ENCODE assay signal across 8 cellular contexts in the genomic region with DNA sequence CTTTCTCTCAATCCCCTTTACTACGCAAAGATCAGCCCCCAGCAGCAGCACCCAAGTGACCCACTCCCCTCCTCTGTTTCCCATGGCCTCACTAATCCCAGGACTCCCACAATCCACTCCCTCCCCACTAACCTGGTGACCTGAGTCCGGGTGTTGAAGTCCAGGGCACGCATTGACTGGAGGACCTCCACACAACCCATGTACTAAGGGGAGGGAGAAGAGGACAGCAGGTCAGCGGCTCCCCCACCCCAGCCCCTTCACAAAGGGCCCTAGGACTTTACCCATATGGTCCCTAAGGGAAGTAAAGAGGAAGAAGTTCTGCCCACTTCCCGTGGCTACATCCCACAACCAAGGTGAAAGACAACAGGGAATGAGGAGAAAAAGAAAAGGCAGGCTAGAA. TPM values are rescaled to one million over a fixed set of nuclear protein-coding genes. Genes with fewer than 3 reads are reported as not detected.
A peak's percentile ranks its signal among the peaks of the same experiment; 100 is the strongest.
DNase-seq lines count a peak whose midpoint lies in the region; ATAC-seq and TF ChIP-seq lines count a peak whose summit lies in the region.

No MANE protein-coding gene starts in this region.

- intact Hi-C loops in activated CD4-positive, alpha-beta memory T cell treated with anti-CD3 and anti-CD28 coated beads for 36 hours (cut with micrococcal nuclease): no loop called here

- peak overlapping the region; percentile 99; the same call in 1 of the 2 replicates for H3K27ac ChIP-seq in GM23248

- POLR2A ChIA-PET in activated CD4-positive, alpha-beta memory T cell treated with anti-CD3 and anti-CD28 coated beads for 36 hours (lab: Charles Lee): no interaction called here

- H3K36me3 ChIP-seq in GM23248 (ENCODE audit: low read depth): peaks cover 26% of the 10 kb centered on the region

- no peaks in the 10 kb centered on the region for H3K9me3 ChIP-seq in GM23248 (ENCODE audit: low read depth)

- TF ChIP-seq CTCF in foreskin fibroblast (IDR thresholded peaks at IDR 0.05; ENCODE audit: low read depth, low read length) (no peak), chondrocyte (IDR thresholded peaks at IDR 0.05) (no peak)

- no peaks in the 10 kb centered on the region for H3K9me2 ChIP-seq in GM23248 (ENCODE audit: insufficient read depth)

- CTCF ChIA-PET in activated CD4-positive, alpha-beta memory T cell treated with anti-CD3 and anti-CD28 coated beads for 36 hours (lab: Charles Lee): interaction anchor here (0.9 to 12.9 kb wide), 3 partner anchors 25 to 92 kb away, joined by 3 to 80 read pairs (median 5); no protein-coding TSS in a partner anchor

- peaks cover 31% of the 10 kb centered on the region for H3K4me1 Mint-ChIP-seq in activated CD4-positive, alpha-beta memory T cell treated with anti-CD3 and anti-CD28 coated beads for 36 hours (ENCODE audit: low read depth)
- H3K4me1 Mint-ChIP-seq in chondrocyte (ENCODE audit: low read depth): peaks cover 52% of the 10 kb centered on the region

- peaks cover 52% of the 10 kb centered on the region for H3F3A ChIP-seq in GM23248 (ENCODE audit: insufficient read depth)

- no peak for DNase-seq in GM23248
- DNase-seq in activated CD4-positive, alpha-beta memory T cell treated with anti-CD3 and anti-CD28 coated beads for 36 hours: no peak
- DNase-seq in foreskin fibroblast: no peak
- no peak for DNase-seq in skeletal muscle cell (ENCODE audit: low read depth)
- DNase-seq in chondrocyte (ENCODE audit: low spot score): no peak
- DNase-seq in activated CD4-positive, CD25-positive, alpha-beta regulatory T cell treated with anti-CD3 and anti-CD28 coated beads, Interleukin-2, amount 50 U/mL, for 72 hours: no peak
- no peak for DNase-seq in inferior parietal cortex (ENCODE audit: extremely low spot score)

- in situ Hi-C loops in GM23248 (cut with MboI): no loop called here

- peaks cover 64% of the 10 kb centered on the region for H3K79me2 ChIP-seq in GM23248 (ENCODE audit: insufficient read depth)

- no peak overlapping the region for H2AFZ ChIP-seq in GM23248

- no peak overlapping the region for H3K4me3 Mint-ChIP-seq in activated CD4-positive, alpha-beta memory T cell treated with anti-CD3 and anti-CD28 coated beads for 36 hours
- H3K4me3 Mint-ChIP-seq in chondrocyte (ENCODE audit: unreplicated experiment): no peak overlapping the region

- H3K4me1 ChIP-seq in GM23248 (ENCODE audit: insufficient read depth): peaks cover 30% of the 10 kb centered on the region

- 32 to 45% methylated on average over 5 of the region's 5 CpGs for WGBS in GM23248 (ENCODE audit: low coverage in 1 of 2, low lambda C conversion rate in 2 of 2, missing lambda C conversion rate in 2 of 2), 2 experiments

- peak overlapping the region; percentile 28 for H3K27ac Mint-ChIP-seq in activated CD4-positive, alpha-beta memory T cell treated with anti-CD3 and anti-CD28 coated beads for 36 hours
- no peak overlapping the region for H3K27ac Mint-ChIP-seq in chondrocyte (ENCODE audit: unreplicated experiment)

- peaks cover 9% of the 10 kb centered on the region for H3K36me3 Mint-ChIP-seq in activated CD4-positive, alpha-beta memory T cell treated with anti-CD3 and anti-CD28 coated beads for 36 hours
- peaks cover 15% of the 10 kb centered on the region for H3K36me3 Mint-ChIP-seq in chondrocyte (ENCODE audit: low read depth)

- no peaks in the 10 kb centered on the region for H3K9me3 Mint-ChIP-seq in activated CD4-positive, alpha-beta memory T cell treated with anti-CD3 and anti-CD28 coated beads for 36 hours
- no peaks in the 10 kb centered on the region for H3K9me3 Mint-ChIP-seq in chondrocyte (ENCODE audit: low read depth)

- H3K27me3 Mint-ChIP-seq in activated CD4-positive, alpha-beta memory T cell treated with anti-CD3 and anti-CD28 coated beads for 36 hours: no peaks in the 10 kb centered on the region
- H3K27me3 Mint-ChIP-seq in chondrocyte (ENCODE audit: low read depth): no peaks in the 10 kb centered on the region

- ATAC-seq in HG03442 (IDR thresholded peaks at IDR 0.05; ENCODE audit: unreplicated experiment): no peak

- H4K20me1 ChIP-seq in GM23248 (ENCODE audit: insufficient read depth): no peaks in the 10 kb centered on the region

- H3K27me3 ChIP-seq in GM23248 (replicated peaks; ENCODE audit: insufficient read depth): no peaks in the 10 kb centered on the region

- peak overlapping the region; percentile 82 for H3K4me3 ChIP-seq in GM23248
- H3K4me3 ChIP-seq in foreskin fibroblast (ENCODE audit: low read depth in 1 of 2, low read length in 2 of 2): peak overlapping the region; percentile 63 to 82
- H3K4me3 ChIP-seq in skeletal muscle cell (ENCODE audit: low read depth, low read length): peak overlapping the region; percentile 94

- peak overlapping the region; percentile 98 for H3K9ac ChIP-seq in GM23248

- peak overlapping the region; percentile 96 for H3K4me2 ChIP-seq in GM23248 (ENCODE audit: unreplicated experiment)

RNA-seq across cellular contexts. Expression of gene SHC1, which starts 1.3 kb away (rescaled TPM):
- 295 and 319 TPM in 2 replicates for total RNA-seq in GM23248 (2014; rRNA removed; shearing (Covaris generic))
- 275 and 278 TPM in 2 replicates for polyA plus RNA-seq in GM23248 (2016; fragmentation: Nextera tagmentation; extraction: Ambion mirVana)
- 10 to 100 TPM; 43.4 to 46.5 TPM for total RNA-seq in activated CD4-positive, alpha-beta memory T cell treated with anti-CD3 and anti-CD28 coated beads for 36 hours
- total RNA-seq in chondrocyte: 251 to 316 TPM (median 256 TPM) in 3 replicates

RNA-seq across cellular contexts. Expression of gene CKS1B, which starts 5.2 kb away (rescaled TPM):
- 45.6 and 50.3 TPM in 2 replicates for total RNA-seq in GM23248 (2014; rRNA removed; shearing (Covaris generic))
- polyA plus RNA-seq in GM23248 (2016; fragmentation: Nextera tagmentation; extraction: Ambion mirVana): 113 and 119 TPM in 2 replicates
- total RNA-seq in activated CD4-positive, alpha-beta memory T cell treated with anti-CD3 and anti-CD28 coated beads for 36 hours: 100 to 1,000 TPM; 197 to 205 TPM
- 23.2 to 34.0 TPM (median 26.8 TPM) in 3 replicates for total RNA-seq in chondrocyte

RNA-seq across cellular contexts. Expression of gene PYGO2, which starts 7.7 kb away (rescaled TPM):
- 13.2 and 14.9 TPM in 2 replicates for total RNA-seq in GM23248 (2014; rRNA removed; shearing (Covaris generic))
- polyA plus RNA-seq in GM23248 (2016; fragmentation: Nextera tagmentation; extraction: Ambion mirVana): 14.7 and 15.4 TPM in 2 replicates
- 10 to 100 TPM; 31.5 to 32.4 TPM for total RNA-seq in activated CD4-positive, alpha-beta memory T cell treated with anti-CD3 and anti-CD28 coated beads for 36 hours
- total RNA-seq in chondrocyte: 23.2 to 27.2 TPM (median 24.0 TPM) in 3 replicates

RNA-seq across cellular contexts. Expression of gene PBXIP1, which starts 13.3 kb away (rescaled TPM):
- 70.4 and 72.2 TPM in 2 replicates for total RNA-seq in GM23248 (2014; rRNA removed; shearing (Covaris generic))
- polyA plus RNA-seq in GM23248 (2016; fragmentation: Nextera tagmentation; extraction: Ambion mirVana): 25.9 and 26.4 TPM in 2 replicates
- 10 to 100 TPM; 55.9 to 57.3 TPM for total RNA-seq in activated CD4-positive, alpha-beta memory T cell treated with anti-CD3 and anti-CD28 coated beads for 36 hours
- 47.1 to 60.2 TPM (median 57.1 TPM) in 3 replicates for total RNA-seq in chondrocyte

RNA-seq across cellular contexts. Expression of gene FLAD1, which starts 13.9 kb away (rescaled TPM):
- 15.6 and 21.3 TPM in 2 replicates for total RNA-seq in GM23248 (2014; rRNA removed; shearing (Covaris generic))
- polyA plus RNA-seq in GM23248 (2016; fragmentation: Nextera tagmentation; extraction: Ambion mirVana): 26.4 and 30.2 TPM in 2 replicates
- 10 to 100 TPM; 45.4 to 49.4 TPM for total RNA-seq in activated CD4-positive, alpha-beta memory T cell treated with anti-CD3 and anti-CD28 coated beads for 36 hours
- total RNA-seq in chondrocyte: 23.0 to 30.8 TPM (median 28.7 TPM) in 3 replicates
